ENCODE assay signal across 17 cellular contexts in the genomic region with DNA sequence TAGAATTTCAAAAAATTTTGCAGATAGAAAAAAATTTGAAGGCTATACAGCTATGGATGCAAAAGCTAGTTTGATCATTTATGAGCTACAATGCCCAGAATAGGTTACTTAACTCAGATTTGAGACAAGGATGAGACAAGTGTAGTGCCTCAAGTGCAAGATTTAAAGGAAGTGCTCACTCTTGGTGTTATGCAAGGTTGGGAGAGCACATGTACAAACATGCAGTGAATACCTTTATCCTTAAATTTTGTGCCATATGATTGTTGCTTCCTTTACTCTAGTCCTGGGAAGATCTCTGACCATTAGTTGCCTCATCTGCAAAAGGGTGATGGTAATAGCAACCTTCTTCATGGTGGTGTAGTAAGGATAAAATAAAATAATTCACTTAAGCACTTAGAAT. TPM values are rescaled to one million over a fixed set of nuclear protein-coding genes. Genes with fewer than 3 reads are reported as not detected.
DNase-seq lines count a peak whose midpoint lies in the region; TF ChIP-seq lines count a peak whose summit lies in the region.
"Had no signal": no experiment of that assay in that cellular context is flagged by ENCODE, and none has a peak within 500 bp of the region (broad histone marks: within the 10 kb centered on the region; RNA-seq: fewer than 3 reads in every experiment).

No MANE protein-coding gene starts in this region.

- no peak overlapping the region for H3K4me3 ChIP-seq in epithelial cell of esophagus (ENCODE audit: low read length)
- H3K4me3 ChIP-seq: BLaER1 treated with 17β-estradiol and CSF1 and Interleukin-3, amounts not matched to agents 10 nM and 100 nM; GM23338 had no signal

- CTCF ChIA-PET in RWPE1 (lab: Yijun Ruan, JAX), result interaction anchor here (0.8 kb wide), 1 partner anchor 253 kb away, joined by 7 read pairs; no protein-coding TSS in a partner anchor

- TF ChIP-seq CTCF in RWPE1 (conservative IDR thresholded peaks at IDR 0.05; ENCODE audit: low read depth), result no peak
- no peak for TF ChIP-seq CTCF in epithelial cell of esophagus (IDR thresholded peaks at IDR 0.05; ENCODE audit: insufficient read depth, low read depth, low read length, missing control alignments)

- POLR2A ChIA-PET in RWPE1 (lab: Yijun Ruan, JAX; ENCODE audit: low non-redundant PET), result no interaction called here

- TF ChIP-seq POLR2A in erythroblast (IDR thresholded peaks at IDR 0.05; ENCODE audit: low read length), result no peak

- no peak overlapping the region for H3K27ac ChIP-seq in RWPE1
- H3K27ac ChIP-seq: BLaER1 treated with 17β-estradiol and CSF1 and Interleukin-3, amounts not matched to agents 10 nM and 100 nM had no signal

- DNase-seq in RWPE1 (ENCODE audit: low spot score) (peak; percentile 14), SK-N-DZ (ENCODE audit: low spot score) (peak; percentile 24), epithelial cell of esophagus (ENCODE audit: low read depth) (peak; percentile 77), A172 (ENCODE audit: low spot score) (no peak), NCI-H1092 treated with DMSO at 0.1 percent for 48 hours (lab: John Stamatoyannopoulos, UW) (no peak), erythroblast (lab: John Stamatoyannopoulos, UW) (no peak)
- DNase-seq: CD4-positive, alpha-beta T cell; CD8-positive, alpha-beta memory T cell; DMS 273 treated with DMSO at 0.1 percent for 48 hours; DMS53; DMS79 treated with DMSO at 0.1 percent for 48 hours; GF-D8; H9 had no signal

RNA-seq across cellular contexts. Expression of gene PPP2R2B, which starts 31.7 kb away (rescaled TPM):
- 34.0 and 42.6 TPM in 2 replicates for polyA plus RNA-seq in SK-N-DZ (2014; cell fraction: cytosol; rRNA removed)
- polyA plus RNA-seq in SK-N-DZ (2014; cell fraction: nucleus; rRNA removed), result 10.8 and 12.8 TPM in 2 replicates
- 9.9 and 14.0 TPM in 2 replicates for total RNA-seq in A172 (2014; rRNA removed; shearing (Covaris generic))
- total RNA-seq: G401 had no signal
- polyA plus RNA-seq: AG04450 had no signal

Comparison
In these comparisons a context has a peak if more than half of its experiments do, and no peak if none do; other contexts are left out.
1. DNase-seq: peak in RWPE1 (single experiment), SK-N-DZ (single experiment) and epithelial cell of esophagus (single experiment); none in A172 (single experiment), NCI-H1092 treated with DMSO at 0.1 percent for 48 hours (single experiment) and erythroblast (0 of 2).